8 cellular contexts compared by ENCODE assay signal in genomic region chr2:62705007-62705829, GRCh38. TPM values are rescaled to one million over a fixed set of nuclear protein-coding genes. Genes with fewer than 3 reads are reported as not detected.
DNase-seq lines count a peak whose midpoint lies in the region; ATAC-seq and TF ChIP-seq lines count a peak whose summit lies in the region.

Gene EHBP1, plus strand, starts transcription at chr2:62705713. Its CDS starts 1,479 bp downstream, at chr2:62707192.

- peak within 1 kb of the TSS; percentile 72 to 76 for H3K4me3 ChIP-seq in left lung

- H3K27me3 Mint-ChIP-seq in CD14-positive monocyte (ENCODE audit: low read depth in 3 of 3): peaks cover 0 to 6% (median 3%) of the 10 kb centered on the region in 3 donors

- peak; percentile 96 for ATAC-seq in GM19397 (IDR thresholded peaks at IDR 0.05; ENCODE audit: unreplicated experiment)
- peak; percentile 95 for ATAC-seq in HG03571 (IDR thresholded peaks at IDR 0.05; ENCODE audit: unreplicated experiment)
- ATAC-seq in left lung: peak; percentile 98

- H3K36me3 ChIP-seq in left lung: no peaks in the 10 kb centered on the region

- TF ChIP-seq CTCF in CD14-positive monocyte (IDR thresholded peaks at IDR 0.05): no peak
- no peak for TF ChIP-seq CTCF in left lung (IDR thresholded peaks at IDR 0.05)

- H3K4me1 ChIP-seq in left lung: peaks cover 3 to 38% of the 10 kb centered on the region in 2 donors

- no peaks in the 10 kb centered on the region for H3K9me3 ChIP-seq in left lung

- peak within 1 kb of the TSS; percentile 82 to 94 (median 85) for H3K27ac Mint-ChIP-seq in CD14-positive monocyte

- peaks cover 0 to 2% (median 0%) of the 10 kb centered on the region in 7 donors for H3K9me3 Mint-ChIP-seq in CD14-positive monocyte

- peak within 1 kb of the TSS; percentile 78 to 84 for H3K27ac ChIP-seq in left lung

- intact Hi-C loops in CD14-positive monocyte (cut with micrococcal nuclease) (loop anchor here (5.0 to 10.0 kb wide), 4 partner anchors 510 to 1137 kb away; partner anchors contain the start of genes B3GNT2 (in 1 of the 2), CCT4 (in 1 of the 2), MDH1 (in 1 of the 2) and UGP2 (in 1 of the 2)), left lung (cut with DNase I) (no loop called here)

- no peaks in the 10 kb centered on the region for H3K27me3 ChIP-seq in left lung

- H3K4me3 Mint-ChIP-seq in CD14-positive monocyte: peak within 1 kb of the TSS; percentile 92 to 95

- DNase-seq in CD14-positive monocyte (ENCODE audit: low spot score) (peak; percentile 96), NCI-H82 (lab: John Stamatoyannopoulos, UW) (peak; percentile 100), dermis blood vessel endothelial cell (peak; percentile 99), left lung (peak; percentile 99)
- peak; percentile 97 to 98 for DNase-seq in activated CD4-positive, alpha-beta T cell treated with anti-CD3 and anti-CD28 coated beads, Interleukin-2, amount 50 U/mL, for 48 hours
- peak; percentile 98 for DNase-seq in stimulated activated CD4-positive, alpha-beta T cell treated with anti-CD3 and anti-CD28 coated beads, Interleukin-2, amount 100 ng/mL, for 48 hours

- peaks cover 32% of the 10 kb centered on the region for H3K4me1 Mint-ChIP-seq in CD14-positive monocyte

- peaks cover 6 to 9% of the 10 kb centered on the region in 2 donors for H3K36me3 Mint-ChIP-seq in CD14-positive monocyte

RNA-seq across cellular contexts. Expression of gene EHBP1, which starts in this region (rescaled TPM):
- polyA plus RNA-seq in CD14-positive monocyte: 1 to 10 TPM; 4.2 to 6.1 TPM
- total RNA-seq in dermis blood vessel endothelial cell: 33.0 and 35.4 TPM in 2 replicates
- total RNA-seq in left lung: 10 to 100 TPM; 37.4 to 39.5 TPM

Comparison
In these comparisons a context has a peak if more than half of its experiments do, and no peak if none do; other contexts are left out.
1. Peak in every context shown above with its lines: DNase-seq, ATAC-seq, H3K4me3 ChIP-seq and H3K27ac ChIP-seq.
2. intact Hi-C loops: an anchor here in CD14-positive monocyte (5.0 to 10.0 kb wide); none called in left lung.